In the genomic region with DNA sequence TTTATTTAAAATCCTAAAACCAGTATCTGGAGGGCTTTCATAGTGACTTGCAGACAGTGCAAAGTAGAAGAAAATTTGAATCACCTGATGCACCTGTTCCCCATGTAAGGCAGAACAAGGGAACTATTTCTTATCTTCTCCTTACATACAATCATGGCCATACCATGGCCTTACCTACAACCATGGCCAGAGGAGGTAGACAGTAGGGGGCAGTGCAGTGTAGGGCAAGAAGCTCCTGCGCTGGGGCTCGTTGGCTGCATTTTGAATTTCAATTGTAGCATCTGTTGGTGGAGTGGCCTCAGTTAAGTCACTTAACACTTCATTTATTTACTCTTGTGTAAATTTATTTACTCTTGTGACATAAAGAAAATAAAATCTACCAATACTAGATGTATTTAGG, we compare ENCODE assay signal across 8 cellular contexts. TPM values are rescaled to one million over a fixed set of nuclear protein-coding genes. Genes with fewer than 3 reads are reported as not detected.
DNase-seq lines count a peak whose midpoint lies in the region; ATAC-seq, FAIRE-seq and TF ChIP-seq lines count a peak whose summit lies in the region.

No MANE protein-coding gene starts in this region.

- ATAC-seq in GM19328 (IDR thresholded peaks at IDR 0.05; ENCODE audit: unreplicated experiment) (peak; percentile 81), HG03432 (IDR thresholded peaks at IDR 0.05; ENCODE audit: unreplicated experiment) (peak; percentile 78), HG03097 (IDR thresholded peaks at IDR 0.05; ENCODE audit: low FRiP score, unreplicated experiment) (no peak)

- H2AFZ ChIP-seq in neural progenitor cell (replicated peaks): no peak overlapping the region

- no peaks in the 10 kb centered on the region for H3K36me3 ChIP-seq in neural progenitor cell
- H3K36me3 ChIP-seq in uterus: no peaks in the 10 kb centered on the region

- peaks cover 2% of the 10 kb centered on the region for H3K27me3 Mint-ChIP-seq in neural progenitor cell (ENCODE audit: insufficient read depth, low read depth)

- H3K27me3 ChIP-seq in neural progenitor cell: no peaks in the 10 kb centered on the region
- no peaks in the 10 kb centered on the region for H3K27me3 ChIP-seq in uterus

- H3K4me3 Mint-ChIP-seq in neural progenitor cell: no peak overlapping the region

- H3K4me3 ChIP-seq in neural progenitor cell (no peak overlapping the region), uterus (no peak overlapping the region)

- no peaks in the 10 kb centered on the region for H3K36me3 Mint-ChIP-seq in neural progenitor cell

- H3K4me1 ChIP-seq in neural progenitor cell (peaks cover 8% of the 10 kb centered on the region), uterus (no peaks in the 10 kb centered on the region)

- H3K27ac ChIP-seq in neural progenitor cell: no peak overlapping the region
- no peak overlapping the region for H3K27ac ChIP-seq in uterus

- intact Hi-C loops in uterus (cut with DNase I; ENCODE audit: low total_unique reads): no loop called here

- DNase-seq in NCI-H748 (lab: John Stamatoyannopoulos, UW; ENCODE audit: unreplicated experiment) (peak; percentile 81), dermis blood vessel endothelial cell (peak; percentile 1), neural progenitor cell (ENCODE audit: low spot score) (peak; percentile 83), uterus (no peak)

- H3K4me1 Mint-ChIP-seq in neural progenitor cell: peaks cover 3% of the 10 kb centered on the region

- no peak for TF ChIP-seq POLR2A in uterus (IDR thresholded peaks at IDR 0.05)

- no peaks in the 10 kb centered on the region for H3K9me3 Mint-ChIP-seq in neural progenitor cell

- H4K20me1 ChIP-seq in neural progenitor cell (ENCODE audit: low read depth): no peaks in the 10 kb centered on the region

- no peak overlapping the region for H3K27ac Mint-ChIP-seq in neural progenitor cell

- no peak overlapping the region for H3K9ac ChIP-seq in neural progenitor cell

- H3K4me2 ChIP-seq in neural progenitor cell: no peak overlapping the region

- H3F3A ChIP-seq in neural progenitor cell (ENCODE audit: low read depth): no peaks in the 10 kb centered on the region

- no peaks in the 10 kb centered on the region for H3K79me2 ChIP-seq in neural progenitor cell (ENCODE audit: low read depth)

- TF ChIP-seq CTCF in neural progenitor cell (IDR thresholded peaks at IDR 0.05): peak; percentile 95
- TF ChIP-seq CTCF in uterus (IDR thresholded peaks at IDR 0.05): no peak

- peak; percentile 3 for FAIRE-seq in G401.6 (lab: Jason Lieb, UNC)

- H3K9me3 ChIP-seq in neural progenitor cell (ENCODE audit: low read depth): no peaks in the 10 kb centered on the region
- no peaks in the 10 kb centered on the region for H3K9me3 ChIP-seq in uterus

RNA-seq across cellular contexts. Expression of gene GALNTL6, which starts 33.0 kb away (rescaled TPM):
- not detected in 2 replicates for total RNA-seq in dermis blood vessel endothelial cell
- total RNA-seq in neural progenitor cell (ENCODE audit: low replicate concordance): 0.12 and 0.15 TPM in 2 replicates
- total RNA-seq in uterus: 1 to 10 TPM in 1 of 4 donors, not detected in 3; 2.6 TPM

Comparison
In these comparisons a context has a peak if more than half of its experiments do, and no peak if none do; other contexts are left out.
1. DNase-seq: peak in NCI-H748 (single experiment), dermis blood vessel endothelial cell (single experiment) and neural progenitor cell (single experiment); none in uterus (0 of 2).